14 cellular contexts compared by ENCODE assay signal in the genomic region with DNA sequence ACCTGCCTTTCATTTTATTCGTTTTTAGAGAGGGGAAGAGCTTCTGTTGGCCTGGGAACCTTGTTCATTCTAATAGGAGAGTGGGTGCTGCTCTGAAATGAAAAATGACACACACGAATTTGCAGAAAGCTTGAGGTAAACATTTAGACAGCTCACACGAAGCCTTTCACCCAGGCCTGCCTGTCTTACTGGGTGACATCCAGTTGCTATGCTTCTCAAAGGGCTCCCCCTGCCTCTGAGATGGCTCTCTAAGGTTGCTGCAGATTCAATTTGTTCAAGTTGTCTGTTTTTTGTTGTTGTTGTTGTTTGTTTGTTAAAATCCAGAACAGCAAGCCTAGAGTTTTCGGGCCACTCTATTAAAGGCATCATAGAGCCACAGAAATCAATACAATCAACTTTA. TPM values are rescaled to one million over a fixed set of nuclear protein-coding genes. Genes with fewer than 3 reads are reported as not detected.
DNase-seq lines count a peak whose midpoint lies in the region; ATAC-seq and TF ChIP-seq lines count a peak whose summit lies in the region.
"Had no signal": no experiment of that assay in that cellular context is flagged by ENCODE, and none has a peak within 500 bp of the region (broad histone marks: within the 10 kb centered on the region; RNA-seq: fewer than 3 reads in every experiment).

No MANE protein-coding gene starts in this region.

- no peak overlapping the region for H3K4me3 ChIP-seq in upper lobe of left lung
- H3K4me3 ChIP-seq: suprapubic skin had no signal

- H3K4me1 Mint-ChIP-seq in activated T-helper 17 cell treated with anti-CD3 and anti-CD28 coated beads, Interleukin-2, amount 50 U/mL, for 72 hours: no peaks in the 10 kb centered on the region

- WGBS in upper lobe of left lung, 2 donors: 52% methylated on average over 4 of the region's 4 CpGs

- H3K36me3 ChIP-seq in upper lobe of left lung: no peaks in the 10 kb centered on the region
- H3K36me3 ChIP-seq: suprapubic skin had no signal

- no peaks in the 10 kb centered on the region for H3K27me3 ChIP-seq in upper lobe of left lung
- H3K27me3 ChIP-seq: suprapubic skin had no signal

- POLR2A ChIA-PET in GM10248 (lab: Yijun Ruan, JAX): no interaction called here

- no peaks in the 10 kb centered on the region for H3K27me3 Mint-ChIP-seq in activated T-helper 17 cell treated with anti-CD3 and anti-CD28 coated beads, Interleukin-2, amount 50 U/mL, for 72 hours

- H3K9me3 Mint-ChIP-seq in activated T-helper 17 cell treated with anti-CD3 and anti-CD28 coated beads, Interleukin-2, amount 50 U/mL, for 72 hours: no peaks in the 10 kb centered on the region

- no peak for TF ChIP-seq EP300 in upper lobe of left lung (IDR thresholded peaks at IDR 0.05)

- H3K36me3 Mint-ChIP-seq in activated T-helper 17 cell treated with anti-CD3 and anti-CD28 coated beads, Interleukin-2, amount 50 U/mL, for 72 hours (ENCODE audit: low read depth): no peaks in the 10 kb centered on the region

- DNase-seq in GM10248 (ENCODE audit: extremely low spot score) (peak; percentile 15), globus pallidus (ENCODE audit: low spot score) (peak; percentile 87), NK-92 (lab: John Stamatoyannopoulos, UW; ENCODE audit: unreplicated experiment) (no peak), upper lobe of left lung (no peak)
- DNase-seq in central memory CD4-positive, alpha-beta T cell: no peak
- DNase-seq: KG1, NCI-H2171, T-helper 9 cell had no signal

- no peak overlapping the region for H3K4me3 Mint-ChIP-seq in activated T-helper 17 cell treated with anti-CD3 and anti-CD28 coated beads, Interleukin-2, amount 50 U/mL, for 72 hours

- H3K27ac ChIP-seq in upper lobe of left lung: no peak overlapping the region
- H3K27ac ChIP-seq: suprapubic skin had no signal

- TF ChIP-seq CTCF in GM10248 (IDR thresholded peaks at IDR 0.05; ENCODE audit: control extremely low read depth, extremely low read depth, low read depth, missing control alignments) (peak; percentile 22), upper lobe of left lung (IDR thresholded peaks at IDR 0.05) (no peak)

- CTCF ChIA-PET in GM10248 (lab: Yijun Ruan, JAX): interaction anchor here (1.2 to 2.0 kb wide), 6 partner anchors 8 to 135 kb away, joined by 3 to 7 read pairs (median 4); no protein-coding TSS in a partner anchor

- TF ChIP-seq POLR2A in upper lobe of left lung (IDR thresholded peaks at IDR 0.05): no peak

- H3K4me1 ChIP-seq in upper lobe of left lung: no peaks in the 10 kb centered on the region
- H3K4me1 ChIP-seq: suprapubic skin had no signal

- no peaks in the 10 kb centered on the region for H3K9me3 ChIP-seq in upper lobe of left lung
- H3K9me3 ChIP-seq: suprapubic skin had no signal

- peak; percentile 79 for ATAC-seq in GM21390 (IDR thresholded peaks at IDR 0.05; ENCODE audit: unreplicated experiment)
- ATAC-seq in HG03520 (IDR thresholded peaks at IDR 0.05; ENCODE audit: unreplicated experiment): peak; percentile 89
- no peak for ATAC-seq in upper lobe of left lung (ENCODE audit: low FRiP score in 2 of 2)
- no peak for ATAC-seq in activated T-helper 17 cell treated with anti-CD3 and anti-CD28 coated beads, Interleukin-2, amount 50 U/mL, for 72 hours (replicated peaks)
- ATAC-seq: Panc1 had no signal

- no peak overlapping the region for H3K27ac Mint-ChIP-seq in activated T-helper 17 cell treated with anti-CD3 and anti-CD28 coated beads, Interleukin-2, amount 50 U/mL, for 72 hours

RNA-seq across cellular contexts. Expression of gene PEX5L, which starts 18.1 kb away (rescaled TPM):
- not detected for total RNA-seq in upper lobe of left lung
- under 1 TPM; 0.08 to 0.41 TPM for total RNA-seq in activated T-helper 17 cell treated with anti-CD3 and anti-CD28 coated beads, Interleukin-2, amount 50 U/mL, for 72 hours
- total RNA-seq: mononuclear cell had no signal

Comparison
In these comparisons a context has a peak if more than half of its experiments do, and no peak if none do; other contexts are left out.
1. DNase-seq: peak in GM10248 (single experiment) and globus pallidus (single experiment); none in NK-92 (single experiment), upper lobe of left lung (0 of 2) and central memory CD4-positive, alpha-beta T cell (single experiment).
2. ATAC-seq: peak in GM21390 (single experiment) and HG03520 (single experiment); none in upper lobe of left lung (0 of 2) and activated T-helper 17 cell treated with anti-CD3 and anti-CD28 coated beads, Interleukin-2, amount 50 U/mL, for 72 hours (single experiment).